ENCODE assay signal across 41 cellular contexts in the genomic region with DNA sequence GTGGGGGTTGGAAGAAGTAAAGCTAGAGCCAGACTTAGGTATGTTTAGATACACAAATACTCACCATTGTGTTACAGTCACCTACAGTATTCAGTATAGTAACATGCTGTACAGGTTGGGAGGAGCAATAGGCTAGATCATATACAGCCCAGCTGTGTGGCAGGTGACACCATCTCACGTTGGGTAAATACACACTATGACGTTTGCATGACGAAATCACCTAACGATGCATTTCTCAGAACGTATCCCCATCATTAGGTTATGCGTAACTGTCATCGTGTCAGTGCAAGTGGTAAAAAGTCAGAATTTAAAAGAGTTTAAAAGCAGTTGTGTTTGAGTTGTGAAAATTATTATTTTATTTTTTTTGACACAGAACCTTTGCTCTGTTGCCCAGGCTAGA.
"Had no signal": no experiment of that assay in that cellular context is flagged by ENCODE, and none has a peak within 500 bp of the region (broad histone marks: within the 10 kb centered on the region; RNA-seq: fewer than 3 reads in every experiment).

No MANE protein-coding gene starts in this region.

- ATAC-seq: activated naive CD4-positive, alpha-beta T cell treated with anti-CD3 and anti-CD28 coated beads, Interleukin-2, amount 50 U/mL, for 72 hours; activated naive CD8-positive, alpha-beta T cell treated with anti-CD3 and anti-CD28 coated beads, Interleukin-2, amount 50 U/mL, for 24 hours; activated T-cell treated with anti-CD3 and anti-CD28 coated beads, Interleukin-2, amount 50 U/mL, for 4 hours; activated T-cell treated with anti-CD3 and anti-CD28 coated beads, Interleukin-2, amount 50 U/mL, for 72 hours; activated T-helper 17 cell treated with anti-CD3 and anti-CD28 coated beads, Interleukin-2, amount 50 U/mL, for 72 hours; body of pancreas had no signal

- H3K27ac ChIP-seq: adrenal gland, ascending aorta, body of pancreas, brain microvascular endothelial cell, breast epithelium, cardiac muscle cell had no signal

- H3K27ac Mint-ChIP-seq: activated naive CD4-positive, alpha-beta T cell treated with anti-CD3 and anti-CD28 coated beads for 36 hours; activated naive CD4-positive, alpha-beta T cell treated with anti-CD3 and anti-CD28 coated beads, Interleukin-2, amount 10 ng/mL, durations not matched to agents 7 days and 5 days; activated naive CD4-positive, alpha-beta T cell treated with anti-CD3 and anti-CD28 coated beads, Interleukin-2, amount 50 U/mL, for 24 hours; activated naive CD4-positive, alpha-beta T cell treated with anti-CD3 and anti-CD28 coated beads, Interleukin-2, amount 50 U/mL, for 72 hours; activated naive CD8-positive, alpha-beta T cell; activated naive CD8-positive, alpha-beta T cell treated with anti-CD3 and anti-CD28 coated beads for 36 hours; activated naive CD8-positive, alpha-beta T cell treated with anti-CD3 and anti-CD28 coated beads, Interleukin-2, amount 10 ng/mL, durations not matched to agents 7 days and 5 days; activated naive CD8-positive, alpha-beta T cell treated with anti-CD3 and anti-CD28 coated beads, Interleukin-2, amount 50 U/mL, for 24 hours; activated T-cell treated with anti-CD3 and anti-CD28 coated beads, Interleukin-2, amount 50 U/mL, for 24 hours; activated T-cell treated with anti-CD3 and anti-CD28 coated beads, Interleukin-2, amount 50 U/mL, for 72 hours; activated T-helper 1 cell treated with anti-CD3 and anti-CD28 coated beads, Interleukin-12 subunit alpha, Interleukin-12 subunit beta, Interleukin-2, Interleukin-4 antibody, amounts not matched to agents 30 ng/mL and 10 ng/mL and 1 ng/mL, durations not matched to agents 14 hours and 24 hours and 36 hours; activated T-helper 17 cell treated with anti-CD3 and anti-CD28 coated beads, Interleukin-2, amount 50 U/mL, for 72 hours; activated T-helper 2 cell treated with anti-CD3 and anti-CD28 coated beads, Interferon-gamma antibody, Interleukin-2, Interleukin-4, amounts not matched to agents 10 μg/mL and 5 μg/mL and 100 μg/mL, durations not matched to agents 14 hours and 24 hours and 36 hours; brain had no signal

- H3K27me3 Mint-ChIP-seq: brain had no signal

- H3K9me3 Mint-ChIP-seq: activated naive CD4-positive, alpha-beta T cell treated with anti-CD3 and anti-CD28 coated beads for 36 hours; activated naive CD4-positive, alpha-beta T cell treated with anti-CD3 and anti-CD28 coated beads, Interleukin-2, amount 10 ng/mL, durations not matched to agents 7 days and 5 days; activated naive CD4-positive, alpha-beta T cell treated with anti-CD3 and anti-CD28 coated beads, Interleukin-2, amount 50 U/mL, for 24 hours; activated naive CD4-positive, alpha-beta T cell treated with anti-CD3 and anti-CD28 coated beads, Interleukin-2, amount 50 U/mL, for 72 hours; activated naive CD8-positive, alpha-beta T cell treated with anti-CD3 and anti-CD28 coated beads for 36 hours; activated naive CD8-positive, alpha-beta T cell treated with anti-CD3 and anti-CD28 coated beads, Interleukin-2, amount 10 ng/mL, durations not matched to agents 7 days and 5 days; activated naive CD8-positive, alpha-beta T cell treated with anti-CD3 and anti-CD28 coated beads, Interleukin-2, amount 50 U/mL, for 24 hours; activated T-cell treated with anti-CD3 and anti-CD28 coated beads, Interleukin-2, amount 50 U/mL, for 24 hours; activated T-cell treated with anti-CD3 and anti-CD28 coated beads, Interleukin-2, amount 50 U/mL, for 4 hours; activated T-cell treated with anti-CD3 and anti-CD28 coated beads, Interleukin-2, amount 50 U/mL, for 72 hours; activated T-helper 1 cell treated with anti-CD3 and anti-CD28 coated beads, Interleukin-12 subunit alpha, Interleukin-12 subunit beta, Interleukin-2, Interleukin-4 antibody, amounts not matched to agents 30 ng/mL and 10 ng/mL and 1 ng/mL, durations not matched to agents 14 hours and 24 hours and 36 hours; activated T-helper 17 cell treated with anti-CD3 and anti-CD28 coated beads, Interleukin-2, amount 50 U/mL, for 72 hours; activated T-helper 2 cell treated with anti-CD3 and anti-CD28 coated beads, Interferon-gamma antibody, Interleukin-2, Interleukin-4, amounts not matched to agents 10 μg/mL and 5 μg/mL and 100 μg/mL, durations not matched to agents 14 hours and 24 hours and 36 hours; brain; central memory CD8-positive, alpha-beta T cell had no signal

- H3K4me3 Mint-ChIP-seq: activated naive CD4-positive, alpha-beta T cell treated with anti-CD3 and anti-CD28 coated beads for 36 hours; activated naive CD4-positive, alpha-beta T cell treated with anti-CD3 and anti-CD28 coated beads, Interleukin-2, amount 10 ng/mL, durations not matched to agents 7 days and 5 days; activated naive CD4-positive, alpha-beta T cell treated with anti-CD3 and anti-CD28 coated beads, Interleukin-2, amount 50 U/mL, for 24 hours; activated naive CD8-positive, alpha-beta T cell; activated naive CD8-positive, alpha-beta T cell treated with anti-CD3 and anti-CD28 coated beads for 36 hours; activated naive CD8-positive, alpha-beta T cell treated with anti-CD3 and anti-CD28 coated beads, Interleukin-2, amount 10 ng/mL, durations not matched to agents 7 days and 5 days; activated naive CD8-positive, alpha-beta T cell treated with anti-CD3 and anti-CD28 coated beads, Interleukin-2, amount 50 U/mL, for 24 hours; activated T-cell treated with anti-CD3 and anti-CD28 coated beads, Interleukin-2, amount 50 U/mL, for 24 hours; activated T-cell treated with anti-CD3 and anti-CD28 coated beads, Interleukin-2, amount 50 U/mL, for 4 hours; activated T-cell treated with anti-CD3 and anti-CD28 coated beads, Interleukin-2, amount 50 U/mL, for 72 hours; activated T-helper 1 cell treated with anti-CD3 and anti-CD28 coated beads, Interleukin-12 subunit alpha, Interleukin-12 subunit beta, Interleukin-2, Interleukin-4 antibody, amounts not matched to agents 30 ng/mL and 10 ng/mL and 1 ng/mL, durations not matched to agents 14 hours and 24 hours and 36 hours; activated T-helper 17 cell treated with anti-CD3 and anti-CD28 coated beads, Interleukin-2, amount 50 U/mL, for 72 hours; brain; central memory CD8-positive, alpha-beta T cell had no signal

- H3K4me3 ChIP-seq: adrenal gland, ascending aorta, body of pancreas, breast epithelium, cardiac muscle cell had no signal

- H3K36me3 ChIP-seq: adrenal gland, ascending aorta, brain microvascular endothelial cell, breast epithelium, cardiac muscle cell had no signal

- H3K27me3 ChIP-seq: adrenal gland, ascending aorta, body of pancreas, brain microvascular endothelial cell, breast epithelium, cardiac muscle cell had no signal

- H3K9me3 ChIP-seq: adrenal gland, ascending aorta, body of pancreas, breast epithelium had no signal

- DNase-seq: activated effector memory CD4-positive, alpha-beta T cell treated with anti-CD3 and anti-CD28 coated beads, Interleukin-2, amount 50 U/mL, for 16 hours; activated effector memory CD4-positive, alpha-beta T cell treated with Interleukin-2 at 50 U/mL for 16 hours; activated gamma-delta T cell; activated gamma-delta T cell treated with Interleukin-2 at 50 U/mL for 16 hours; activated naive CD4-positive, alpha-beta T cell; activated naive CD4-positive, alpha-beta T cell treated with anti-CD3 and anti-CD28 coated beads for 36 hours; activated naive CD4-positive, alpha-beta T cell treated with anti-CD3 and anti-CD28 coated beads, Interleukin-2, amount 10 ng/mL, durations not matched to agents 7 days and 5 days; activated naive CD4-positive, alpha-beta T cell treated with anti-CD3 and anti-CD28 coated beads, Interleukin-2, amount 50 U/mL, for 16 hours; activated naive CD4-positive, alpha-beta T cell treated with Interleukin-2 at 50 U/mL for 16 hours; activated naive CD8-positive, alpha-beta T cell treated with anti-CD3 and anti-CD28 coated beads for 36 hours; activated naive CD8-positive, alpha-beta T cell treated with anti-CD3 and anti-CD28 coated beads, Interleukin-2, amount 10 ng/mL, durations not matched to agents 7 days and 5 days; activated naive CD8-positive, alpha-beta T cell treated with anti-CD3 and anti-CD28 coated beads, Interleukin-2, amount 50 U/mL, for 24 hours; activated T-cell treated with anti-CD3 and anti-CD28 coated beads for 4 hours; activated T-cell treated with anti-CD3 and anti-CD28 coated beads, Interleukin-2, amount 50 U/mL, for 1 hour; activated T-cell treated with anti-CD3 and anti-CD28 coated beads, Interleukin-2, amount 50 U/mL, for 24 hours; activated T-cell treated with anti-CD3 and anti-CD28 coated beads, Interleukin-2, amount 50 U/mL, for 4 hours; activated T-cell treated with anti-CD3 and anti-CD28 coated beads, Interleukin-2, amount 50 U/mL, for 48 hours; activated T-cell treated with anti-CD3 and anti-CD28 coated beads, Interleukin-2, amount 50 U/mL, for 72 hours; adrenal gland; amniotic stem cell; amygdala; anterior cingulate cortex; aorta; body of pancreas; brain microvascular endothelial cell; caudate nucleus; central memory CD4-positive, alpha-beta T cell; cerebellar nuclear complex had no signal

- H3K36me3 Mint-ChIP-seq: activated naive CD4-positive, alpha-beta T cell treated with anti-CD3 and anti-CD28 coated beads, Interleukin-2, amount 10 ng/mL, durations not matched to agents 7 days and 5 days; activated naive CD4-positive, alpha-beta T cell treated with anti-CD3 and anti-CD28 coated beads, Interleukin-2, amount 50 U/mL, for 24 hours; activated naive CD4-positive, alpha-beta T cell treated with anti-CD3 and anti-CD28 coated beads, Interleukin-2, amount 50 U/mL, for 72 hours; activated naive CD8-positive, alpha-beta T cell; activated naive CD8-positive, alpha-beta T cell treated with anti-CD3 and anti-CD28 coated beads for 36 hours; activated naive CD8-positive, alpha-beta T cell treated with anti-CD3 and anti-CD28 coated beads, Interleukin-2, amount 10 ng/mL, durations not matched to agents 7 days and 5 days; brain had no signal

- H3K4me1 Mint-ChIP-seq: activated naive CD4-positive, alpha-beta T cell treated with anti-CD3 and anti-CD28 coated beads, Interleukin-2, amount 10 ng/mL, durations not matched to agents 7 days and 5 days; activated naive CD4-positive, alpha-beta T cell treated with anti-CD3 and anti-CD28 coated beads, Interleukin-2, amount 50 U/mL, for 24 hours; activated naive CD8-positive, alpha-beta T cell treated with anti-CD3 and anti-CD28 coated beads for 36 hours; activated naive CD8-positive, alpha-beta T cell treated with anti-CD3 and anti-CD28 coated beads, Interleukin-2, amount 10 ng/mL, durations not matched to agents 7 days and 5 days; activated naive CD8-positive, alpha-beta T cell treated with anti-CD3 and anti-CD28 coated beads, Interleukin-2, amount 50 U/mL, for 24 hours; activated T-helper 17 cell treated with anti-CD3 and anti-CD28 coated beads, Interleukin-2, amount 50 U/mL, for 72 hours; central memory CD8-positive, alpha-beta T cell had no signal

- H3K4me1 ChIP-seq: adrenal gland, ascending aorta, body of pancreas, breast epithelium had no signal

- FAIRE-seq: astrocyte, bronchial epithelial cell had no signal
